9 cellular contexts compared by ENCODE assay signal in the genomic region with DNA sequence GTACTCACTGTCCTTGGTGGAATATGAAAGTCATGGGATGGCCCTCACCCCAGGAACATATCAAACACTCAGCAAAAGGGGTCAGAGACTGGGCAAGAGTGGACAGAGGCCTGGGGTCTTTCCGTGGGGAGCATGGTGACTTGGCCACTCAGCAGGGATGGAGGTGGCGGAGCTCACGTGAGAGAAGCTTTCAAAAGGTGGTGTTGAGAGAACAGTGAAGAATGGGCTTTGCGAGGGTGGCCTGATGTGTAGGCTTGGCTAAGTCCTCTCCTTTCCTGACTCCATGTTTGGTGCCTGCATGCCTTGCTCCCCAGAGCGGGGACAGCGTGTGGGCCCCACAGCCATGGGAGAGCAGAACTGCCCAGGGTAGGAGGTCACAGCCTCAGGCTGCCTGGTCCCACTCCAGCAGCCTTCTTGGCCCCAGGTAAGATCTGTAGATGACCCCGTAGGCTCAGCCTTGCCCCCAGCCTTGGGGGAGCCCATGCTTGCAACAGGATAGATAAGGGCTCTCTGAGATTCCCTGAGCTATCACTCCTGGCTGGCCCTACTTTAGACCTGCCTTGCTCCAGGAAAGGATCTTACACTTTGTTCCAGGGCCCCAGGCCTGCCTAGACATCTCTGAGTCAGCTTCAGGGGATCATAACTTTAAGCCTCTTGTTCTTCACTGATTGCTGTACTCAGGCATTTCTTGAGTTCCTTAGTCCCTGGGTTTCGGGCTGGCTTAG. TPM values are rescaled to one million over a fixed set of nuclear protein-coding genes. Genes with fewer than 3 reads are reported as not detected.
DNase-seq lines count a peak whose midpoint lies in the region; ATAC-seq and TF ChIP-seq lines count a peak whose summit lies in the region.
"Had no signal": no experiment of that assay in that cellular context is flagged by ENCODE, and none has a peak within 500 bp of the region (broad histone marks: within the 10 kb centered on the region; RNA-seq: fewer than 3 reads in every experiment).

No MANE protein-coding gene starts in this region.

- POLR2A ChIA-PET in activated CD4-positive, alpha-beta memory T cell treated with anti-CD3 and anti-CD28 coated beads for 36 hours (lab: Charles Lee) = interaction anchor here (0.6 to 3.8 kb wide), 6 partner anchors 10 to 630 kb away, joined by 3 to 49 read pairs (median 4); partner anchors contain the start of genes RPLP1 and TLE3
- POLR2A ChIA-PET in activated CD4-positive, alpha-beta memory T cell treated with anti-CD3 and anti-CD28 coated beads, Interleukin-2, amount 10 ng/mL, durations not matched to agents 7 days and 5 days (lab: Charles Lee) = interaction anchor here (0.6 to 4.2 kb wide), 3 partner anchors 16 to 630 kb away, joined by 3 to 115 read pairs (median 3); partner anchors contain the start of gene RPLP1

- no peak overlapping the region for H3K4me3 Mint-ChIP-seq in activated CD4-positive, alpha-beta memory T cell treated with anti-CD3 and anti-CD28 coated beads for 36 hours
- H3K4me3 Mint-ChIP-seq in activated CD4-positive, alpha-beta memory T cell treated with anti-CD3 and anti-CD28 coated beads, Interleukin-2, amount 10 ng/mL, durations not matched to agents 7 days and 5 days = no peak overlapping the region
- peak overlapping the region; percentile 89 for H3K4me3 Mint-ChIP-seq in T-helper 17 cell
- H3K4me3 Mint-ChIP-seq in stimulated activated naive CD8-positive, alpha-beta T cell treated with anti-CD3 and anti-CD28 coated beads, Interleukin-15, amount 100 ng/mL, for 72 hours = peak overlapping the region; percentile 73 to 88

- no peak for TF ChIP-seq CTCF in foreskin keratinocyte (conservative IDR thresholded peaks at IDR 0.05)

- peak overlapping the region; percentile 83 for H3K27ac Mint-ChIP-seq in activated CD4-positive, alpha-beta memory T cell treated with anti-CD3 and anti-CD28 coated beads for 36 hours
- no peak overlapping the region for H3K27ac Mint-ChIP-seq in activated CD4-positive, alpha-beta memory T cell treated with anti-CD3 and anti-CD28 coated beads, Interleukin-2, amount 10 ng/mL, durations not matched to agents 7 days and 5 days
- H3K27ac Mint-ChIP-seq in T-helper 17 cell = peak overlapping the region; percentile 100
- peak overlapping the region in 1 of 2 donors; percentile 83 for H3K27ac Mint-ChIP-seq in stimulated activated naive CD8-positive, alpha-beta T cell treated with anti-CD3 and anti-CD28 coated beads, Interleukin-15, amount 100 ng/mL, for 72 hours

- H3K4me1 Mint-ChIP-seq in activated CD4-positive, alpha-beta memory T cell treated with anti-CD3 and anti-CD28 coated beads for 36 hours (ENCODE audit: low read depth) = peaks cover 36% of the 10 kb centered on the region
- peaks cover 25% of the 10 kb centered on the region for H3K4me1 Mint-ChIP-seq in activated CD4-positive, alpha-beta memory T cell treated with anti-CD3 and anti-CD28 coated beads, Interleukin-2, amount 10 ng/mL, durations not matched to agents 7 days and 5 days
- peaks cover 20% of the 10 kb centered on the region for H3K4me1 Mint-ChIP-seq in T-helper 17 cell
- H3K4me1 Mint-ChIP-seq in stimulated activated naive CD8-positive, alpha-beta T cell treated with anti-CD3 and anti-CD28 coated beads, Interleukin-15, amount 100 ng/mL, for 72 hours = peaks cover 31% of the 10 kb centered on the region

- no peak for ATAC-seq in T-helper 17 cell
- peak; percentile 56 for ATAC-seq in foreskin keratinocyte
- no peak for ATAC-seq in stimulated activated naive CD8-positive, alpha-beta T cell treated with anti-CD3 and anti-CD28 coated beads, Interleukin-15, amount 100 ng/mL, for 72 hours
- ATAC-seq in HG02588 (IDR thresholded peaks at IDR 0.05; ENCODE audit: unreplicated experiment) = no peak
- no peak for ATAC-seq in GM21360 (IDR thresholded peaks at IDR 0.05; ENCODE audit: unreplicated experiment)
- ATAC-seq: Panc1 had no signal

- intact Hi-C loops in activated CD4-positive, alpha-beta memory T cell treated with anti-CD3 and anti-CD28 coated beads for 36 hours (cut with micrococcal nuclease) = loop anchor here (2.0 to 10.0 kb wide), 7 partner anchors 249 to 1343 kb away; no protein-coding TSS in a partner anchor

- H3K36me3 Mint-ChIP-seq in activated CD4-positive, alpha-beta memory T cell treated with anti-CD3 and anti-CD28 coated beads for 36 hours = no peaks in the 10 kb centered on the region
- H3K36me3 Mint-ChIP-seq in activated CD4-positive, alpha-beta memory T cell treated with anti-CD3 and anti-CD28 coated beads, Interleukin-2, amount 10 ng/mL, durations not matched to agents 7 days and 5 days (ENCODE audit: low read depth) = no peaks in the 10 kb centered on the region
- H3K36me3 Mint-ChIP-seq in T-helper 17 cell (ENCODE audit: low read depth) = no peaks in the 10 kb centered on the region

- H3K9me3 ChIP-seq in T-helper 17 cell (ENCODE audit: control insufficient read depth, low read length, poor library complexity, severe bottlenecking) = no peaks in the 10 kb centered on the region

- H3K9me3 Mint-ChIP-seq in activated CD4-positive, alpha-beta memory T cell treated with anti-CD3 and anti-CD28 coated beads for 36 hours = no peaks in the 10 kb centered on the region
- H3K9me3 Mint-ChIP-seq in activated CD4-positive, alpha-beta memory T cell treated with anti-CD3 and anti-CD28 coated beads, Interleukin-2, amount 10 ng/mL, durations not matched to agents 7 days and 5 days = no peaks in the 10 kb centered on the region
- no peaks in the 10 kb centered on the region for H3K9me3 Mint-ChIP-seq in stimulated activated naive CD8-positive, alpha-beta T cell treated with anti-CD3 and anti-CD28 coated beads, Interleukin-15, amount 100 ng/mL, for 72 hours

- CTCF ChIA-PET in activated CD4-positive, alpha-beta memory T cell treated with anti-CD3 and anti-CD28 coated beads for 36 hours (lab: Charles Lee) = interaction anchor here (1.3 to 3.2 kb wide), 2 partner anchors 8 to 1090 kb away, joined by 4 to 30 read pairs; no protein-coding TSS in a partner anchor
- CTCF ChIA-PET in activated CD4-positive, alpha-beta memory T cell treated with anti-CD3 and anti-CD28 coated beads, Interleukin-2, amount 10 ng/mL, durations not matched to agents 7 days and 5 days (lab: Charles Lee) = interaction anchor here (1.2 to 1.9 kb wide), 3 partner anchors 8 to 18 kb away, joined by 3 to 9 read pairs (median 5); no protein-coding TSS in a partner anchor

- no peaks in the 10 kb centered on the region for H3K27me3 Mint-ChIP-seq in activated CD4-positive, alpha-beta memory T cell treated with anti-CD3 and anti-CD28 coated beads for 36 hours
- peaks cover 34% of the 10 kb centered on the region for H3K27me3 Mint-ChIP-seq in activated CD4-positive, alpha-beta memory T cell treated with anti-CD3 and anti-CD28 coated beads, Interleukin-2, amount 10 ng/mL, durations not matched to agents 7 days and 5 days
- H3K27me3 Mint-ChIP-seq in T-helper 17 cell = no peaks in the 10 kb centered on the region
- no peaks in the 10 kb centered on the region for H3K27me3 Mint-ChIP-seq in stimulated activated naive CD8-positive, alpha-beta T cell treated with anti-CD3 and anti-CD28 coated beads, Interleukin-15, amount 100 ng/mL, for 72 hours

- DNase-seq in activated CD4-positive, alpha-beta memory T cell treated with anti-CD3 and anti-CD28 coated beads for 36 hours = no peak
- DNase-seq in activated CD4-positive, alpha-beta memory T cell treated with anti-CD3 and anti-CD28 coated beads, Interleukin-2, amount 10 ng/mL, durations not matched to agents 7 days and 5 days = no peak
- no peak for DNase-seq in T-helper 17 cell
- DNase-seq in foreskin keratinocyte = peak; percentile 48 to 78
- DNase-seq in stimulated activated naive CD8-positive, alpha-beta T cell treated with anti-CD3 and anti-CD28 coated beads, Interleukin-15, amount 100 ng/mL, for 72 hours = no peak
- DNase-seq in cerebellar cortex (ENCODE audit: low spot score) = no peak

- H3K27me3 ChIP-seq in foreskin keratinocyte = no peaks in the 10 kb centered on the region

- no peak overlapping the region for H3K27ac ChIP-seq in foreskin keratinocyte

- peaks cover 25% of the 10 kb centered on the region for H3K4me1 ChIP-seq in foreskin keratinocyte

RNA-seq across cellular contexts. Expression of gene RPLP1, which starts 17.0 kb away (rescaled TPM):
- total RNA-seq in activated CD4-positive, alpha-beta memory T cell treated with anti-CD3 and anti-CD28 coated beads for 36 hours = 1,000 to 10,000 TPM; 2,547 to 2,620 TPM
- total RNA-seq in activated CD4-positive, alpha-beta memory T cell treated with anti-CD3 and anti-CD28 coated beads, Interleukin-2, amount 10 ng/mL, durations not matched to agents 7 days and 5 days = 1,000 to 10,000 TPM; 1,524 to 1,535 TPM
- total RNA-seq in T-helper 17 cell (1,000 to 10,000 TPM; 2,488 to 2,685 TPM), foreskin keratinocyte (636 and 760 TPM in 2 replicates)
- 3,232 and 3,373 TPM in 2 replicates for polyA plus RNA-seq in foreskin keratinocyte

RNA-seq across cellular contexts. Expression of gene KIF23, which starts 55.5 kb away (rescaled TPM):
- total RNA-seq in activated CD4-positive, alpha-beta memory T cell treated with anti-CD3 and anti-CD28 coated beads for 36 hours = 10 to 100 TPM; 55.6 to 63.1 TPM
- 10 to 100 TPM; 55.7 to 60.8 TPM for total RNA-seq in activated CD4-positive, alpha-beta memory T cell treated with anti-CD3 and anti-CD28 coated beads, Interleukin-2, amount 10 ng/mL, durations not matched to agents 7 days and 5 days
- total RNA-seq in T-helper 17 cell (1 to 10 TPM; 1.6 to 4.3 TPM), foreskin keratinocyte (66.4 and 88.7 TPM in 2 replicates)
- 23.1 and 38.2 TPM in 2 replicates for polyA plus RNA-seq in foreskin keratinocyte

Comparison
In these comparisons a context has a peak if more than half of its experiments do, and no peak if none do; other contexts are left out.
1. DNase-seq: peak in foreskin keratinocyte (2 of 2); none in activated CD4-positive, alpha-beta memory T cell treated with anti-CD3 and anti-CD28 coated beads for 36 hours (single experiment), activated CD4-positive, alpha-beta memory T cell treated with anti-CD3 and anti-CD28 coated beads, Interleukin-2, amount 10 ng/mL, durations not matched to agents 7 days and 5 days (single experiment), T-helper 17 cell (0 of 3), stimulated activated naive CD8-positive, alpha-beta T cell treated with anti-CD3 and anti-CD28 coated beads, Interleukin-15, amount 100 ng/mL, for 72 hours (0 of 2) and cerebellar cortex (single experiment).
2. H3K4me3 Mint-ChIP-seq: peak in T-helper 17 cell (single experiment) and stimulated activated naive CD8-positive, alpha-beta T cell treated with anti-CD3 and anti-CD28 coated beads, Interleukin-15, amount 100 ng/mL, for 72 hours (2 of 2); none in activated CD4-positive, alpha-beta memory T cell treated with anti-CD3 and anti-CD28 coated beads for 36 hours (single experiment) and activated CD4-positive, alpha-beta memory T cell treated with anti-CD3 and anti-CD28 coated beads, Interleukin-2, amount 10 ng/mL, durations not matched to agents 7 days and 5 days (single experiment).
3. RNA of gene KIF23, which starts 55.5 kb away (total RNA-seq): 66.4 to 88.7 TPM in foreskin keratinocyte, 55.6 to 63.1 TPM in activated CD4-positive, alpha-beta memory T cell treated with anti-CD3 and anti-CD28 coated beads for 36 hours and 55.7 to 60.8 TPM in activated CD4-positive, alpha-beta memory T cell treated with anti-CD3 and anti-CD28 coated beads, Interleukin-2, amount 10 ng/mL, durations not matched to agents 7 days and 5 days; 1.6 to 4.3 TPM in T-helper 17 cell; every median in the first group is over 10 times any median in the second.